10 cellular contexts compared by ENCODE assay signal in the genomic region with DNA sequence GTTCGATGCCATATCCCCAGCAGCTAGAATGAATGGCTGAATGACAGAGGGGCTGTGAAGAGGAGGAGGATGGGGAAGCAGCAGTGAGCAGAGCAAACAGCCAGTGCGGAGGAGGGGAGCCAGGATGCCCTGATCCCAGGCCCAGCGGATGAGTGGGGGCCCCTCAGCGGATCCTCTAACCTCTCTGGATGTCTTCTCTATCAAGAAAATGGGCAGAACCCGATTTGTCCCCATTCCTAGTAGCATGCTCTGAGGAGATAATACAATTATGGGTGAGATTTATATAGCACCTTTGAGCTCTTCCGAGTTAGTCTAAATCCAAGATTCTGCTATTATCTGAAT. TPM values are rescaled to one million over a fixed set of nuclear protein-coding genes. Genes with fewer than 3 reads are reported as not detected.
DNase-seq lines count a peak whose midpoint lies in the region; ATAC-seq, FAIRE-seq and TF ChIP-seq lines count a peak whose summit lies in the region.
"Had no signal": no experiment of that assay in that cellular context is flagged by ENCODE, and none has a peak within 500 bp of the region (broad histone marks: within the 10 kb centered on the region; RNA-seq: fewer than 3 reads in every experiment).

No MANE protein-coding gene starts in this region.

- no peak for ATAC-seq in K562
- no peak for ATAC-seq in HG02884 (IDR thresholded peaks at IDR 0.05; ENCODE audit: unreplicated experiment)

- H3K9ac ChIP-seq in K562 (ENCODE audit: insufficient read depth in 1 of 2, low read depth in 2 of 2, low read length in 2 of 2) (peak overlapping the region; percentile 70 to 84; a peak in 3 of 4 replicates), liver (ENCODE audit: low read depth in 1 of 2, low read length in 2 of 2) (no peak overlapping the region)

- peak overlapping the region; percentile 87 for H3K27ac Mint-ChIP-seq in T-helper 2 cell treated with Interferon-gamma antibody and Interleukin-4, amounts not matched to agents 5 μg/mL and 100 μg/mL, for 36 hours

- no peaks in the 10 kb centered on the region for H3K27me3 ChIP-seq in K562 (ENCODE audit: control insufficient read depth in 2 of 2, insufficient read depth in 2 of 2, low read length in 2 of 2)
- no peaks in the 10 kb centered on the region for H3K27me3 ChIP-seq in liver (ENCODE audit: control insufficient read depth in 4 of 4, insufficient read depth in 4 of 4, low read length in 3 of 4)
- no peaks in the 10 kb centered on the region for H3K27me3 ChIP-seq in testis

- H3K27me3 Mint-ChIP-seq in T-helper 2 cell treated with Interferon-gamma antibody and Interleukin-4, amounts not matched to agents 5 μg/mL and 100 μg/mL, for 36 hours (ENCODE audit: low read depth) = no peaks in the 10 kb centered on the region

- H3K4me2 ChIP-seq in K562 (ENCODE audit: insufficient read depth, low read length) = peak overlapping the region; percentile 76

- H3K4me3 ChIP-seq in K562 (peak overlapping the region; percentile 15; the same call in 1 of the 2 replicates), liver (ENCODE audit: low read depth in 1 of 3, low read length in 3 of 3) (no peak overlapping the region), testis (no peak overlapping the region)

- H3K9me3 ChIP-seq in K562 (replicated peaks; ENCODE audit: control insufficient read depth, insufficient read depth, low read depth, low read length) = no peaks in the 10 kb centered on the region
- H3K9me3 ChIP-seq in liver (ENCODE audit: control insufficient read depth in 4 of 4, low read length in 3 of 4) = no peaks in the 10 kb centered on the region
- H3K9me3 ChIP-seq in testis = no peaks in the 10 kb centered on the region

- H3K36me3 ChIP-seq in K562 (ENCODE audit: control insufficient read depth, insufficient read depth, low read length) (peaks cover 10% of the 10 kb centered on the region; the same call in 2 of the 3 replicates), liver (ENCODE audit: control insufficient read depth in 4 of 4, insufficient read depth in 3 of 4, low read depth in 1 of 4, low read length in 3 of 4) (no peaks in the 10 kb centered on the region), testis (ENCODE audit: low read depth, missing control alignments) (no peaks in the 10 kb centered on the region)

- peaks cover 12% of the 10 kb centered on the region for H3K9me1 ChIP-seq in K562 (ENCODE audit: control insufficient read depth, insufficient read depth, low read length)

- TF ChIP-seq POLR2A in K562 (conservative IDR thresholded peaks at IDR 0.05) (peak; percentile 41; the same call in 1 of the 2 replicates), testis (IDR thresholded peaks at IDR 0.05) (no peak)

- H3K4me1 Mint-ChIP-seq in T-helper 2 cell treated with Interferon-gamma antibody and Interleukin-4, amounts not matched to agents 5 μg/mL and 100 μg/mL, for 36 hours (ENCODE audit: low read depth) = peaks cover 79% of the 10 kb centered on the region

- peak overlapping the region; percentile 96 for H3K27ac ChIP-seq in K562 (ENCODE audit: extremely low read depth, low read depth, low read length)
- peak overlapping the region; percentile 78 to 92 for H3K27ac ChIP-seq in liver (ENCODE audit: low read depth in 1 of 2, low read length in 2 of 2)
- peak overlapping the region; percentile 67 to 81 for H3K27ac ChIP-seq in testis

- no peak for TF ChIP-seq RAD21 in K562 (CRISPR knock-in tag; conservative IDR thresholded peaks at IDR 0.05 in 1 of 2, IDR thresholded peaks at IDR 0.05 in 1 of 2)
- no peak for TF ChIP-seq RAD21 in liver (IDR thresholded peaks at IDR 0.05)

- no TSS peak for BruUV-seq in K562 (replicated peaks; lab: Mats Ljungman, UMichigan)

- peak overlapping the region; percentile 80 for H3K4me3 Mint-ChIP-seq in T-helper 2 cell treated with Interferon-gamma antibody and Interleukin-4, amounts not matched to agents 5 μg/mL and 100 μg/mL, for 36 hours
- H3K4me3 Mint-ChIP-seq: stimulated activated naive B cell treated with anti-CD40 and anti-IgM and Interleukin-4, amounts not matched to agents 10 μg/mL and 1 μg/mL and 100 μg/mL, for 72 hours had no signal

- H3K79me2 ChIP-seq in K562 (ENCODE audit: control insufficient read depth, insufficient read depth, low read length) = peaks cover 55% of the 10 kb centered on the region

- intact Hi-C loops in K562 (cut with micrococcal nuclease) (no loop called here), testis (cut with DNase I; ENCODE audit: low total_unique reads) (no loop called here)

- no peak for TF ChIP-seq CTCF in K562 (IDR thresholded peaks at IDR 0.05 in 2 of 3, conservative IDR thresholded peaks at IDR 0.05 in 1 of 3; ENCODE audit: insufficient read depth in 2 of 3, low read depth in 1 of 3, low read length in 3 of 3)
- TF ChIP-seq CTCF in liver (IDR thresholded peaks at IDR 0.05; ENCODE audit: low read depth, low read length, missing input control) = no peak
- TF ChIP-seq CTCF in testis (IDR thresholded peaks at IDR 0.05) = no peak

- H3K4me1 ChIP-seq in K562 (replicated peaks in 1 of 2; ENCODE audit: control insufficient read depth in 2 of 2, insufficient read depth in 2 of 2, low read length in 2 of 2) (peaks cover 83 to 86% of the 10 kb centered on the region in 2 experiments), liver (ENCODE audit: control insufficient read depth in 4 of 4, insufficient read depth in 4 of 4, low read length in 3 of 4) (peaks cover 25 to 87% (median 78%) of the 10 kb centered on the region in 4 donors), testis (peaks cover 94% of the 10 kb centered on the region)

- CTCF ChIA-PET in K562 (lab: Yijun Ruan, JAX; ENCODE audit: low intra/inter-chr PET ratio) = interaction anchor here (0.8 kb wide), 1 partner anchor 35 kb away, joined by 3 read pairs; a partner anchor contains a TSS

- peaks cover 12% of the 10 kb centered on the region for H4K20me1 ChIP-seq in K562 (replicated peaks; ENCODE audit: control insufficient read depth, insufficient read depth, low read length)

- 0% methylated on average over 6 of the region's 6 CpGs for WGBS in K562 (ENCODE audit: insufficient coverage, low coverage, missing lambda C conversion rate)
- 73% methylated on average over 6 of the region's 6 CpGs for WGBS in liver
- WGBS in testis, 2 donors = 62 to 66% methylated on average over 6 of the region's 6 CpGs

- no peak for DNase-seq in T-helper 2 cell treated with Interferon-gamma antibody and Interleukin-4, amounts not matched to agents 5 μg/mL and 100 μg/mL, for 36 hours (ENCODE audit: low spot score)
- DNase-seq in T-helper 2 cell (no peak), K562 (ENCODE audit: extremely low read depth in 1 of 4, low spot score in 3 of 4) (no peak), testis (no peak), AG08395 (ENCODE audit: low spot score) (no peak), NCI-H526 treated with DMSO at 0.1 percent for 48 hours (lab: John Stamatoyannopoulos, UW) (no peak)
- DNase-seq: stimulated activated naive B cell treated with anti-CD40 and anti-IgM and Interleukin-4, amounts not matched to agents 10 μg/mL and 1 μg/mL and 100 μg/mL, for 72 hours had no signal

- H3K36me3 Mint-ChIP-seq in T-helper 2 cell treated with Interferon-gamma antibody and Interleukin-4, amounts not matched to agents 5 μg/mL and 100 μg/mL, for 36 hours (ENCODE audit: low read depth) = peaks cover 16% of the 10 kb centered on the region
- H3K36me3 Mint-ChIP-seq: stimulated activated naive B cell treated with anti-CD40 and anti-IgM and Interleukin-4, amounts not matched to agents 10 μg/mL and 1 μg/mL and 100 μg/mL, for 72 hours had no signal

- no peak overlapping the region for H2AFZ ChIP-seq in K562 (ENCODE audit: low read depth, low read length)

- FAIRE-seq in K562 (lab: Jason Lieb, UNC) = no peak
- FAIRE-seq: islet of Langerhans had no signal

- H3K9me3 Mint-ChIP-seq in T-helper 2 cell treated with Interferon-gamma antibody and Interleukin-4, amounts not matched to agents 5 μg/mL and 100 μg/mL, for 36 hours = no peaks in the 10 kb centered on the region
- H3K9me3 Mint-ChIP-seq: stimulated activated naive B cell treated with anti-CD40 and anti-IgM and Interleukin-4, amounts not matched to agents 10 μg/mL and 1 μg/mL and 100 μg/mL, for 72 hours had no signal

- in situ Hi-C loops in K562 (cut with MboI) = no loop called here

- POLR2A ChIA-PET in K562 (lab: Yijun Ruan, JAX) = interaction anchor here (0.6 to 17.7 kb wide), 13 partner anchors 9 to 1472 kb away, joined by 3 to 420 read pairs (median 8); a partner anchor contains a TSS

- no peak for TF ChIP-seq EP300 in K562 (IDR thresholded peaks at IDR 0.05; ENCODE audit: low read length)

RNA-seq across cellular contexts. Expression of a gene that starts 30.0 kb away (rescaled TPM):
- 1,112 and 2,318 TPM in 2 replicates for total RNA-seq in K562 (2011; cell fraction: chromatin; rRNA removed; ENCODE audit: low replicate concordance)
- 2,659 and 3,037 TPM in 2 replicates for total RNA-seq in K562 (2011; cell fraction: nucleolus; rRNA removed)
- 2,953 and 5,147 TPM in 2 replicates for total RNA-seq in K562 (2011; cell fraction: nucleoplasm; rRNA removed)
- total RNA-seq in K562 (2014; rRNA removed) = 4,900 and 6,436 TPM in 2 replicates
- 3,191 and 3,833 TPM in 2 replicates for total RNA-seq in K562 (2014; rRNA removed; fragmentation: Illumina TruSeq; extraction: Trizol)
- 3,802 and 3,820 TPM in 2 replicates for total RNA-seq in K562 (2015; rRNA removed; fragmentation: Illumina TruSeq; extraction: Trizol)
- total RNA-seq in K562 (2021) = 3,845 and 4,075 TPM in 2 replicates
- 7,931 and 10,886 TPM in 2 replicates for polyA plus RNA-seq in K562 (2011; rRNA removed)
- 11,423 and 15,718 TPM in 2 replicates for polyA plus RNA-seq in K562 (2011; cell fraction: cytosol; rRNA removed)
- polyA plus RNA-seq in K562 (2011; cell fraction: nucleus; rRNA removed) = 3,653 and 4,979 TPM in 2 replicates
- polyA plus RNA-seq in K562 (2012) = 4,990 and 8,357 TPM in 2 replicates
- polyA plus RNA-seq in K562 (2014; fragmentation: Illumina TruSeq; extraction: Trizol) = 5,372 and 5,510 TPM in 2 replicates
- 1,000 to 10,000 TPM; 6,875 to 7,674 TPM for polyA plus RNA-seq in K562 (2014; fragmentation: Nextera tagmentation; extraction: Ambion mirVana)
- 6,483 and 6,682 TPM in 2 replicates for polyA plus RNA-seq in K562 (2014; rRNA removed)
- polyA minus RNA-seq in K562 (2011; rRNA and poly(A)+ RNA removed) = 5,001 and 5,431 TPM in 2 replicates
- polyA minus RNA-seq in K562 (2011; cell fraction: cytosol; rRNA and poly(A)+ RNA removed) = 2,569 and 3,110 TPM in 2 replicates
- polyA minus RNA-seq in K562 (2011; cell fraction: nucleus; rRNA and poly(A)+ RNA removed) = 738 and 1,257 TPM in 2 replicates
- total RNA-seq in liver = 1,000 to 10,000 TPM; 1,321 to 1,770 TPM
- polyA plus RNA-seq in liver = 1,000 to 10,000 TPM in 1 of 2 donors, 100 to 1,000 TPM in 1; 472 to 1,306 TPM
- 1,000 to 10,000 TPM in 1 of 2 donors, 100 to 1,000 TPM in 1; 733 to 1,607 TPM for total RNA-seq in testis
- polyA plus RNA-seq in testis (ENCODE audit: insufficient read depth, low read depth, low replicate concordance) = 1,137 TPM

RNA-seq across cellular contexts. Expression of a gene that starts 34.6 kb away (rescaled TPM):
- 70.6 and 142 TPM in 2 replicates for total RNA-seq in K562 (2011; cell fraction: chromatin; rRNA removed; ENCODE audit: low replicate concordance)
- total RNA-seq in K562 (2011; cell fraction: nucleolus; rRNA removed) = 45.5 and 48.2 TPM in 2 replicates
- total RNA-seq in K562 (2011; cell fraction: nucleoplasm; rRNA removed) = 51.8 and 52.7 TPM in 2 replicates
- 18.6 and 22.7 TPM in 2 replicates for total RNA-seq in K562 (2014; rRNA removed)
- 13.1 and 16.4 TPM in 2 replicates for total RNA-seq in K562 (2014; rRNA removed; fragmentation: Illumina TruSeq; extraction: Trizol)
- 13.5 and 14.2 TPM in 2 replicates for total RNA-seq in K562 (2015; rRNA removed; fragmentation: Illumina TruSeq; extraction: Trizol)
- total RNA-seq in K562 (2021) = 66.6 and 74.1 TPM in 2 replicates
- polyA plus RNA-seq in K562 (2011; rRNA removed) = 28.6 and 44.1 TPM in 2 replicates
- polyA plus RNA-seq in K562 (2011; cell fraction: cytosol; rRNA removed) = 31.5 and 36.7 TPM in 2 replicates
- polyA plus RNA-seq in K562 (2011; cell fraction: nucleus; rRNA removed) = 43.4 and 76.1 TPM in 2 replicates
- polyA plus RNA-seq in K562 (2012) = 59.0 and 70.2 TPM in 2 replicates
- polyA plus RNA-seq in K562 (2014; fragmentation: Illumina TruSeq; extraction: Trizol) = 64.7 and 71.8 TPM in 2 replicates
- 1 to 10 TPM; 4.0 to 4.8 TPM for polyA plus RNA-seq in K562 (2014; fragmentation: Nextera tagmentation; extraction: Ambion mirVana)
- 40.7 and 42.2 TPM in 2 replicates for polyA plus RNA-seq in K562 (2014; rRNA removed)
- polyA minus RNA-seq in K562 (2011; rRNA and poly(A)+ RNA removed) = 19.9 and 22.3 TPM in 2 replicates
- 16.7 and 38.8 TPM in 2 replicates for polyA minus RNA-seq in K562 (2011; cell fraction: cytosol; rRNA and poly(A)+ RNA removed)
- 12.4 and 19.8 TPM in 2 replicates for polyA minus RNA-seq in K562 (2011; cell fraction: nucleus; rRNA and poly(A)+ RNA removed)
- 10 to 100 TPM in 1 of 2 donors, 1 to 10 TPM in 1; 6.0 to 13.1 TPM for total RNA-seq in liver
- polyA plus RNA-seq in liver = 10 to 100 TPM; 12.0 to 12.6 TPM
- total RNA-seq in testis = 10 to 100 TPM; 81.8 to 84.9 TPM
- 89.6 TPM for polyA plus RNA-seq in testis (ENCODE audit: insufficient read depth, low read depth, low replicate concordance)

RNA-seq across cellular contexts. Expression of a gene that starts 36.4 kb away (rescaled TPM):
- total RNA-seq in K562 (2011; cell fraction: chromatin; rRNA removed; ENCODE audit: low replicate concordance) = 689 and 1,391 TPM in 2 replicates
- 533 and 578 TPM in 2 replicates for total RNA-seq in K562 (2011; cell fraction: nucleolus; rRNA removed)
- total RNA-seq in K562 (2011; cell fraction: nucleoplasm; rRNA removed) = 336 and 477 TPM in 2 replicates
- 96.4 and 124 TPM in 2 replicates for total RNA-seq in K562 (2014; rRNA removed)
- total RNA-seq in K562 (2014; rRNA removed; fragmentation: Illumina TruSeq; extraction: Trizol) = 48.2 and 49.7 TPM in 2 replicates
- total RNA-seq in K562 (2015; rRNA removed; fragmentation: Illumina TruSeq; extraction: Trizol) = 51.5 and 54.4 TPM in 2 replicates
- 172 and 190 TPM in 2 replicates for total RNA-seq in K562 (2021)
- polyA plus RNA-seq in K562 (2011; rRNA removed) = 51.7 and 78.4 TPM in 2 replicates
- polyA plus RNA-seq in K562 (2011; cell fraction: cytosol; rRNA removed) = 52.9 and 58.6 TPM in 2 replicates
- 319 and 415 TPM in 2 replicates for polyA plus RNA-seq in K562 (2011; cell fraction: nucleus; rRNA removed)
- polyA plus RNA-seq in K562 (2012) = 82.4 and 85.4 TPM in 2 replicates
- polyA plus RNA-seq in K562 (2014; fragmentation: Illumina TruSeq; extraction: Trizol) = 81.4 and 108 TPM in 2 replicates
- polyA plus RNA-seq in K562 (2014; fragmentation: Nextera tagmentation; extraction: Ambion mirVana) = 10 to 100 TPM; 11.9 to 18.2 TPM
- polyA plus RNA-seq in K562 (2014; rRNA removed) = 78.4 and 94.0 TPM in 2 replicates
- polyA minus RNA-seq in K562 (2011; rRNA and poly(A)+ RNA removed) = 168 and 179 TPM in 2 replicates
- polyA minus RNA-seq in K562 (2011; cell fraction: cytosol; rRNA and poly(A)+ RNA removed) = 131 and 132 TPM in 2 replicates
- 176 and 241 TPM in 2 replicates for polyA minus RNA-seq in K562 (2011; cell fraction: nucleus; rRNA and poly(A)+ RNA removed)
- total RNA-seq in liver = 10 to 100 TPM; 38.0 to 78.6 TPM
- polyA plus RNA-seq in liver = 10 to 100 TPM in 1 of 2 donors, 1 to 10 TPM in 1; 7.3 to 13.7 TPM
- total RNA-seq in testis = 100 to 1,000 TPM; 104 to 164 TPM
- 66.3 TPM for polyA plus RNA-seq in testis (ENCODE audit: insufficient read depth, low read depth, low replicate concordance)

Comparison
In these comparisons a context has a peak if more than half of its experiments do, and no peak if none do; other contexts are left out.
1. H3K9ac ChIP-seq: peak in K562 (2 of 2); none in liver (0 of 2).
2. Peak in every context shown above with its lines, with median percentiles within 50 percentile points of each other: H3K27ac ChIP-seq.